In the genomic region with DNA sequence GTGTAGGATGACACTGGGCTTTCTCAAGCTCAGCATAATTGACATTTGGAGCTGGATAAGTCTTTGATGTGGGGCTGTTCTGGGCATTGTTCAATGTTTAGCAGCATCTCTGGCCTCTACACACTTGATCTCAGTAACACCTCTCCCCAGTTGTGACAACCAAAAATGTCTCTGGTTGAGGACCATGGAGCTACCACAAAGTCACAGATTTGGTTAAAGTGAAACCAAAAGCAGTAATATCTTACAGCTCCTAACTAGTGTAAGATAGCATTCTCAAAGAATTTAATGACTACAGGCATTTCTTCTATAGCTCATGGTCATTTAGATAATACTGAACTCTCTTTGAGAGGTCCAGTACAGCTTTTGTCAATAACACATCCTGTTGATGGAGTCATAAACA, we compare ENCODE assay signal across 19 cellular contexts. TPM values are rescaled to one million over a fixed set of nuclear protein-coding genes. Genes with fewer than 3 reads are reported as not detected.
DNase-seq lines count a peak whose midpoint lies in the region; ATAC-seq and TF ChIP-seq lines count a peak whose summit lies in the region.
"Had no signal": no experiment of that assay in that cellular context is flagged by ENCODE, and none has a peak within 500 bp of the region (broad histone marks: within the 10 kb centered on the region; RNA-seq: fewer than 3 reads in every experiment).

No MANE protein-coding gene starts in this region.

- H3K4me1 Mint-ChIP-seq in glutamatergic neuron (ENCODE audit: low read depth, unreplicated experiment): peaks cover 19% of the 10 kb centered on the region

- H3K9me3 Mint-ChIP-seq in glutamatergic neuron (ENCODE audit: unreplicated experiment): peaks cover 15% of the 10 kb centered on the region
- H3K9me3 Mint-ChIP-seq: CD8-positive, alpha-beta T cell; stimulated activated memory B cell treated with anti-CD40 and anti-IgM and Interleukin-4, amounts not matched to agents 10 μg/mL and 1 μg/mL and 100 μg/mL, for 72 hours had no signal

- H3K4me3 Mint-ChIP-seq in glutamatergic neuron (ENCODE audit: unreplicated experiment): peak overlapping the region; percentile 61
- H3K4me3 Mint-ChIP-seq: CD8-positive, alpha-beta T cell; stimulated activated memory B cell treated with anti-CD40 and anti-IgM and Interleukin-4, amounts not matched to agents 10 μg/mL and 1 μg/mL and 100 μg/mL, for 72 hours had no signal

- DNase-seq in glutamatergic neuron (no peak), DMS153 (lab: John Stamatoyannopoulos, UW) (no peak), ureter (ENCODE audit: low spot score) (no peak), NCI-H2196 treated with DMSO at 0.1 percent for 48 hours (lab: John Stamatoyannopoulos, UW; ENCODE audit: unreplicated experiment) (no peak)
- DNase-seq: CD8-positive, alpha-beta T cell; DMS53; GM23248; mesenchymal stem cell; naive thymus-derived CD8-positive, alpha-beta T cell; SHP77; sigmoid colon; T-helper 1 cell had no signal

- no peak for TF ChIP-seq CTCF in glutamatergic neuron (IDR thresholded peaks at IDR 0.05; ENCODE audit: partially characterized antibody, unreplicated experiment)

- no peak overlapping the region for H3K27ac Mint-ChIP-seq in glutamatergic neuron (ENCODE audit: unreplicated experiment)
- H3K27ac Mint-ChIP-seq: CD8-positive, alpha-beta T cell; naive thymus-derived CD8-positive, alpha-beta T cell; stimulated activated memory B cell treated with anti-CD40 and anti-IgM and Interleukin-4, amounts not matched to agents 10 μg/mL and 1 μg/mL and 100 μg/mL, for 72 hours had no signal

- peak; percentile 19 for ATAC-seq in GM18519 (IDR thresholded peaks at IDR 0.05; ENCODE audit: low FRiP score, unreplicated experiment)
- peak; percentile 21 for ATAC-seq in GM21381 (IDR thresholded peaks at IDR 0.05; ENCODE audit: unreplicated experiment)
- peak; percentile 14 for ATAC-seq in HG03066 (IDR thresholded peaks at IDR 0.05; ENCODE audit: low read depth, unreplicated experiment)
- ATAC-seq: CD8-positive, alpha-beta T cell; naive thymus-derived CD8-positive, alpha-beta T cell; stimulated activated memory B cell treated with anti-CD40 and anti-IgM and Interleukin-4, amounts not matched to agents 10 μg/mL and 1 μg/mL and 100 μg/mL, for 72 hours had no signal

- peaks cover 4% of the 10 kb centered on the region for H3K36me3 Mint-ChIP-seq in glutamatergic neuron (ENCODE audit: unreplicated experiment)
- H3K36me3 Mint-ChIP-seq: CD8-positive, alpha-beta T cell; stimulated activated memory B cell treated with anti-CD40 and anti-IgM and Interleukin-4, amounts not matched to agents 10 μg/mL and 1 μg/mL and 100 μg/mL, for 72 hours had no signal

- peaks cover 14% of the 10 kb centered on the region for H3K27me3 Mint-ChIP-seq in glutamatergic neuron (ENCODE audit: unreplicated experiment)

RNA-seq across cellular contexts. Expression of a gene that starts 23.4 kb away (rescaled TPM):
- 31.2 TPM for total RNA-seq in glutamatergic neuron (ENCODE audit: unreplicated experiment)
- total RNA-seq in ureter: not detected
- total RNA-seq: CD8-positive, alpha-beta T cell; dermis microvascular lymphatic vessel endothelial cell; GM23248; naive thymus-derived CD8-positive, alpha-beta T cell; OCI-LY7; sigmoid colon; thoracic aorta had no signal

Comparison
In these comparisons a context has a peak if more than half of its experiments do, and no peak if none do; other contexts are left out.
1. RNA of a gene that starts 23.4 kb away (total RNA-seq): 31.2 TPM in glutamatergic neuron (single experiment); not detected in ureter (single experiment); every median in the first group is over 10 times any median in the second.
2. Peak in every context shown above with its lines, with median percentiles within 50 percentile points of each other: ATAC-seq.